30 cellular contexts compared by ENCODE assay signal in the genomic region with DNA sequence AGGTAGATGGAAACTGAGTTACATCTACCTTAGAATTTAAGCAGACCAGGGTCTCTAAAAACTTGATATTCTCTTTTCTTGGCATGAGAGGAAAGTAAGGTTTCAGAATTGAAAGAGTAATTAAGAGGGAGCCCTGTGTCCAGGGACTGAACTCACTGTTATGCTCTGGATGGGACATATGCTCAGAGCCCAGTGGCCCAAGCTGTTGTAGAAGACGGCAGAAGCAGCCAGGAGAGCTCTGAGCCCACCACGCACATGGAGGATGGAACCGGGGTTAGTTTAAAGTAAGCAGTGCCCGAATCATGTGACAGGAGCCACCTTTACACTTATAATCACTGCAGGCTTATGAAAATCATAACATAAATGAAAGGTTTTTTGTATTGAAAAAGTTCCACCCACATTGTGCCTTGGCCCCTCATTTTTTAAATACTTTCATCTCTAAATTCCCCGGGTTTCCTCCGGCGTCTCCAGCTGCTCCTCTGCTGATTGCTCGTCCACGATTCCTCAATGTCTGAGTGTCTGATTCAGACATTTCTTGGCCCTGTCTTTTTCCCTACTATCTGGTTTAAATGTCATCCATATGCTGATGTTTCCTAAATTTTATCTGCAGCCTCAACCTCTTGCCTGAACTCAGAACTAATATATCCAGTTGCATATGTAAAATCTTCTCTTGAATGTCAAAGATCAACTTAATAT. TPM values are rescaled to one million over a fixed set of nuclear protein-coding genes. Genes with fewer than 3 reads are reported as not detected.
DNase-seq lines count a peak whose midpoint lies in the region; ATAC-seq and TF ChIP-seq lines count a peak whose summit lies in the region.
"Had no signal": no experiment of that assay in that cellular context is flagged by ENCODE, and none has a peak within 500 bp of the region (broad histone marks: within the 10 kb centered on the region; RNA-seq: fewer than 3 reads in every experiment).

No MANE protein-coding gene starts in this region.

- no peak overlapping the region for H3K4me3 Mint-ChIP-seq in CD8-positive, alpha-beta T cell
- H3K4me3 Mint-ChIP-seq in T-helper 2 cell treated with Interferon-gamma antibody and Interleukin-4, amounts not matched to agents 5 μg/mL and 100 μg/mL, for 36 hours: no peak overlapping the region
- H3K4me3 Mint-ChIP-seq: activated naive CD4-positive, alpha-beta T cell treated with anti-CD3 and anti-CD28 coated beads, Interleukin-2, amount 50 U/mL, for 24 hours; WTC11 had no signal

- H3K4me2 ChIP-seq in parathyroid adenoma (ENCODE audit: low read length): no peak overlapping the region

- DNase-seq in heart left ventricle (no peak), cardiac septum (ENCODE audit: low spot score) (no peak), left ventricle myocardium inferior (no peak)
- DNase-seq in CD8-positive, alpha-beta T cell: no peak
- DNase-seq in T-helper 2 cell treated with Interferon-gamma antibody and Interleukin-4, amounts not matched to agents 5 μg/mL and 100 μg/mL, for 36 hours (ENCODE audit: low spot score): no peak
- DNase-seq: activated CD4-positive, alpha-beta T cell treated with anti-CD3 and anti-CD28 coated beads, Interleukin-2, amount 50 U/mL, for 4 hours; activated CD8-positive, alpha-beta memory T cell treated with anti-CD3 and anti-CD28 coated beads, Interleukin-2, amount 50 U/mL, for 4 hours; cerebellar nuclear complex; foreskin keratinocyte; GF-D8; KBM-7; kidney glomerular epithelial cell; MG63; naive B cell; NCI-H1436; NCI-H2107; NCI-H446 treated with DMSO at 0.1 percent for 48 hours; nucleus accumbens; PC-3; retina; SHP77; stimulated activated CD4-positive, alpha-beta T cell treated with anti-CD3 and anti-CD28 coated beads, Interleukin-4, amount 100 ng/mL, for 4 hours; stimulated activated naive CD4-positive, alpha-beta T cell treated with Interleukin-2 at 50 U/mL for 16 hours; T-helper 9 cell; tibial artery had no signal

- peak overlapping the region; percentile 8 to 76 (median 67) for H3K27ac ChIP-seq in heart left ventricle
- peak overlapping the region; percentile 88 for H3K27ac ChIP-seq in left ventricle myocardium inferior (replicated peaks)
- H3K27ac ChIP-seq in parathyroid adenoma: peak overlapping the region; percentile 22
- H3K27ac ChIP-seq in CD8-positive, alpha-beta T cell (ENCODE audit: low read depth, low read length): no peak overlapping the region
- H3K27ac ChIP-seq: foreskin keratinocyte, tibial artery had no signal

- H3K36me3 ChIP-seq in heart left ventricle: no peaks in the 10 kb centered on the region
- no peaks in the 10 kb centered on the region for H3K36me3 ChIP-seq in left ventricle myocardium inferior
- H3K36me3 ChIP-seq in parathyroid adenoma (ENCODE audit: control insufficient read depth, insufficient read depth, low read length): no peaks in the 10 kb centered on the region
- no peaks in the 10 kb centered on the region for H3K36me3 ChIP-seq in CD8-positive, alpha-beta T cell (ENCODE audit: insufficient read depth, low read length)
- H3K36me3 ChIP-seq: MG63, tibial artery had no signal

- peaks cover 0 to 75% (median 57%) of the 10 kb centered on the region in 12 donors for H3K4me1 ChIP-seq in heart left ventricle
- peaks cover 85% of the 10 kb centered on the region for H3K4me1 ChIP-seq in left ventricle myocardium inferior
- H3K4me1 ChIP-seq in parathyroid adenoma: no peaks in the 10 kb centered on the region
- peaks cover 6% of the 10 kb centered on the region for H3K4me1 ChIP-seq in CD8-positive, alpha-beta T cell (ENCODE audit: insufficient read depth, low read length)

- no peak overlapping the region for H2AFZ ChIP-seq in parathyroid adenoma

- TF ChIP-seq CTCF in heart left ventricle (IDR thresholded peaks at IDR 0.05): no peak
- no peak for TF ChIP-seq CTCF in left ventricle myocardium inferior (IDR thresholded peaks at IDR 0.05; ENCODE audit: borderline replicate concordance)
- TF ChIP-seq CTCF in parathyroid adenoma (IDR thresholded peaks at IDR 0.05): no peak
- no peak for TF ChIP-seq CTCF in CD8-positive, alpha-beta T cell (IDR thresholded peaks at IDR 0.05)

- intact Hi-C loops in heart left ventricle (cut with DNase I) (loop anchor here in 5 of 10 donors (2.0 to 5.0 kb wide), 5 partner anchors 37 to 213 kb away; partner anchors contain the start of gene SPTBN1 (in 4 of the 5)), cardiac septum (cut with DNase I) (loop anchor here (5.0 kb wide), 2 partner anchors 37 to 48 kb away; partner anchors contain the start of gene SPTBN1), left ventricle myocardium inferior (cut with micrococcal nuclease) (no loop called here)
- intact Hi-C loops in CD8-positive, alpha-beta T cell (cut with DNase I, micrococcal nuclease): no loop called here

- peaks cover 9% of the 10 kb centered on the region for H3K9me3 Mint-ChIP-seq in CD8-positive, alpha-beta T cell
- peaks cover 6% of the 10 kb centered on the region for H3K9me3 Mint-ChIP-seq in T-helper 2 cell treated with Interferon-gamma antibody and Interleukin-4, amounts not matched to agents 5 μg/mL and 100 μg/mL, for 36 hours
- H3K9me3 Mint-ChIP-seq: activated naive CD4-positive, alpha-beta T cell treated with anti-CD3 and anti-CD28 coated beads, Interleukin-2, amount 50 U/mL, for 24 hours had no signal

- CTCF ChIA-PET in CD8-positive, alpha-beta T cell (lab: Charles Lee): interaction anchor here (1.1 kb wide), 1 partner anchor 15 kb away, joined by 3 read pairs; no protein-coding TSS in a partner anchor

- peaks cover 13% of the 10 kb centered on the region for H3K4me1 Mint-ChIP-seq in CD8-positive, alpha-beta T cell (ENCODE audit: low read depth)
- peaks cover 11% of the 10 kb centered on the region for H3K4me1 Mint-ChIP-seq in T-helper 2 cell treated with Interferon-gamma antibody and Interleukin-4, amounts not matched to agents 5 μg/mL and 100 μg/mL, for 36 hours (ENCODE audit: low read depth)

- 46 to 65% (median 56%) methylated on average over 9 of the region's 9 CpGs for WGBS in heart left ventricle, 4 donors

- H3K27me3 ChIP-seq in heart left ventricle (no peaks in the 10 kb centered on the region), left ventricle myocardium inferior (ENCODE audit: low read depth) (no peaks in the 10 kb centered on the region), parathyroid adenoma (ENCODE audit: control insufficient read depth, insufficient read depth, low read length) (no peaks in the 10 kb centered on the region)
- no peaks in the 10 kb centered on the region for H3K27me3 ChIP-seq in CD8-positive, alpha-beta T cell (ENCODE audit: insufficient read depth, low read length)
- H3K27me3 ChIP-seq: foreskin keratinocyte, MG63, tibial artery had no signal

- H3K4me3 ChIP-seq in heart left ventricle (no peak overlapping the region), left ventricle myocardium inferior (peak overlapping the region; percentile 24), parathyroid adenoma (ENCODE audit: low read depth, low read length) (no peak overlapping the region)
- no peak overlapping the region for H3K4me3 ChIP-seq in CD8-positive, alpha-beta T cell (ENCODE audit: low read depth, low read length)
- H3K4me3 ChIP-seq: MG63, tibial artery had no signal

- H3K27me3 Mint-ChIP-seq in CD8-positive, alpha-beta T cell (ENCODE audit: low read depth): peaks cover 6% of the 10 kb centered on the region
- H3K27me3 Mint-ChIP-seq in T-helper 2 cell treated with Interferon-gamma antibody and Interleukin-4, amounts not matched to agents 5 μg/mL and 100 μg/mL, for 36 hours (ENCODE audit: low read depth): peaks cover 13% of the 10 kb centered on the region

- H3K9me3 ChIP-seq in heart left ventricle (peaks cover 0 to 8% (median 0%) of the 10 kb centered on the region in 12 donors), left ventricle myocardium inferior (replicated peaks) (no peaks in the 10 kb centered on the region), parathyroid adenoma (ENCODE audit: control insufficient read depth, low read length) (no peaks in the 10 kb centered on the region)
- no peaks in the 10 kb centered on the region for H3K9me3 ChIP-seq in CD8-positive, alpha-beta T cell (ENCODE audit: low read length)
- H3K9me3 ChIP-seq: MG63, tibial artery had no signal

- no peaks in the 10 kb centered on the region for H3K79me2 ChIP-seq in parathyroid adenoma

- no peaks in the 10 kb centered on the region for H3K36me3 Mint-ChIP-seq in CD8-positive, alpha-beta T cell
- no peaks in the 10 kb centered on the region for H3K36me3 Mint-ChIP-seq in T-helper 2 cell treated with Interferon-gamma antibody and Interleukin-4, amounts not matched to agents 5 μg/mL and 100 μg/mL, for 36 hours (ENCODE audit: low read depth)
- H3K36me3 Mint-ChIP-seq: activated naive CD4-positive, alpha-beta T cell treated with anti-CD3 and anti-CD28 coated beads, Interleukin-2, amount 50 U/mL, for 24 hours had no signal

- POLR2A ChIA-PET in CD8-positive, alpha-beta T cell (lab: Charles Lee): no interaction called here

- H3K9ac ChIP-seq in parathyroid adenoma: no peak overlapping the region

- TF ChIP-seq POLR2A in heart left ventricle (IDR thresholded peaks at IDR 0.05): no peak

- H3K27ac Mint-ChIP-seq in CD8-positive, alpha-beta T cell: no peak overlapping the region
- no peak overlapping the region for H3K27ac Mint-ChIP-seq in T-helper 2 cell treated with Interferon-gamma antibody and Interleukin-4, amounts not matched to agents 5 μg/mL and 100 μg/mL, for 36 hours
- H3K27ac Mint-ChIP-seq: activated naive CD4-positive, alpha-beta T cell treated with anti-CD3 and anti-CD28 coated beads, Interleukin-2, amount 50 U/mL, for 24 hours; naive B cell; WTC11 had no signal

- ATAC-seq in heart left ventricle (peak in 1 of 4 donors; percentile 19), GM19324 (IDR thresholded peaks at IDR 0.05; ENCODE audit: low FRiP score, unreplicated experiment) (no peak), GM21825 (IDR thresholded peaks at IDR 0.05; ENCODE audit: unreplicated experiment) (no peak)
- ATAC-seq in CD8-positive, alpha-beta T cell: no peak
- ATAC-seq: foreskin keratinocyte, PC-3, WTC11 had no signal

RNA-seq across cellular contexts. Expression of gene SPTBN1, which starts 36.1 kb away (rescaled TPM):
- total RNA-seq in heart left ventricle: 100 to 1,000 TPM; 378 to 659 (median 424) TPM
- 100 to 1,000 TPM; 124 to 170 TPM for polyA plus RNA-seq in heart left ventricle
- total RNA-seq in cardiac septum: 554 TPM
- 484 TPM for total RNA-seq in left ventricle myocardium inferior
- total RNA-seq in CD8-positive, alpha-beta T cell: 100 to 1,000 TPM; 268 to 278 TPM
